Comparison of ENCODE assay signal across 25 cellular contexts in the genomic region with DNA sequence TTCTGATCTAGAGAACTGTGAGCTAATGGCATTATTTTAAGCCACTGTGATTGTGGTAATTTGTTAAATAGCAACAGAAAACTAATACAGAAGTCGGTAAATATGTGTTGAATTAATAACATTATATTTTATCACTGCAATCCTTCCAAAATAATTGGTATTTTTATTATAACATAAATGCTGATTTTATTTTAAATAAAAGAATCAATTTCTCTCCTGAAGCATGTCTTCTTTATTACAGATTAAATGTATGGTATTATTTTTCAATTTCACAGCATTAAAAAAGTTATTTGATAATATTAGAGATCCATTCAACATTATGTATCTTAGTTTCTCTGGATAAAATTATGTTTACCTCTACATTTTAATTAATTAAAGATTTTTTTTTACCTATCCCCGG.
"Had no signal": no experiment of that assay in that cellular context is flagged by ENCODE, and none has a peak within 500 bp of the region (broad histone marks: within the 10 kb centered on the region; RNA-seq: fewer than 3 reads in every experiment).

No MANE protein-coding gene starts in this region.

- H3K27me3 Mint-ChIP-seq: dendritic cell treated with granulocyte-macrophage colony-stimulating factor and Interleukin-4, amounts not matched to agents 40 ng/mL and 50 ng/mL, for 4 days; effector memory CD8-positive, alpha-beta T cell; naive B cell; naive thymus-derived CD8-positive, alpha-beta T cell had no signal

- H3K4me3 Mint-ChIP-seq: dendritic cell treated with granulocyte-macrophage colony-stimulating factor and Interleukin-4, amounts not matched to agents 40 ng/mL and 50 ng/mL, for 4 days; effector memory CD8-positive, alpha-beta T cell; immature natural killer cell; mesothelial cell of epicardium; naive B cell; naive thymus-derived CD8-positive, alpha-beta T cell had no signal

- ATAC-seq: effector memory CD8-positive, alpha-beta T cell; esophagus mucosa; foreskin keratinocyte; gastrocnemius medialis; heart right ventricle; left cardiac atrium; left lung; left ventricle myocardium superior; lower lobe of right lung; mucosa of descending colon; naive thymus-derived CD8-positive, alpha-beta T cell had no signal

- H3K4me1 ChIP-seq: colonic mucosa, foreskin keratinocyte, gastrocnemius medialis, heart right ventricle, left lung, lower lobe of right lung had no signal

- H3K9me3 ChIP-seq: colonic mucosa, gastrocnemius medialis, left lung, lower lobe of right lung, mucosa of descending colon had no signal

- DNase-seq: colonic mucosa; cortex of kidney; effector CD8-positive, alpha-beta T cell; effector memory CD8-positive, alpha-beta T cell; erythroblast; foreskin keratinocyte; gastrocnemius medialis; glutamatergic neuron; head of caudate nucleus; heart right ventricle; hippocampal formation; immature natural killer cell; islet precursor cell; left cardiac atrium; left lung; left ventricle myocardium superior; lower lobe of right lung; mesenchymal stem cell; mucosa of descending colon; naive B cell; naive thymus-derived CD8-positive, alpha-beta T cell had no signal

- H3K27ac ChIP-seq: colonic mucosa, epithelial cell of prostate, foreskin keratinocyte, gastrocnemius medialis, heart right ventricle, left lung, lower lobe of right lung had no signal

- H3K27me3 ChIP-seq: colonic mucosa, foreskin keratinocyte, gastrocnemius medialis, heart right ventricle, left lung had no signal

- H3K36me3 ChIP-seq: colonic mucosa, gastrocnemius medialis, heart right ventricle, left lung, lower lobe of right lung had no signal

- H3K36me3 Mint-ChIP-seq: immature natural killer cell; mesothelial cell of epicardium; naive B cell; naive thymus-derived CD8-positive, alpha-beta T cell had no signal

- H3K4me1 Mint-ChIP-seq: immature natural killer cell; mesothelial cell of epicardium; naive B cell; naive thymus-derived CD8-positive, alpha-beta T cell had no signal

- H3K4me3 ChIP-seq: colonic mucosa, gastrocnemius medialis, heart right ventricle, left lung, lower lobe of right lung, mucosa of descending colon had no signal

- H3K27ac Mint-ChIP-seq: dendritic cell treated with granulocyte-macrophage colony-stimulating factor and Interleukin-4, amounts not matched to agents 40 ng/mL and 50 ng/mL, for 4 days; effector memory CD8-positive, alpha-beta T cell; immature natural killer cell; mesothelial cell of epicardium; naive B cell; naive thymus-derived CD8-positive, alpha-beta T cell had no signal
